ENCODE assay signal across 26 cellular contexts in the genomic region with DNA sequence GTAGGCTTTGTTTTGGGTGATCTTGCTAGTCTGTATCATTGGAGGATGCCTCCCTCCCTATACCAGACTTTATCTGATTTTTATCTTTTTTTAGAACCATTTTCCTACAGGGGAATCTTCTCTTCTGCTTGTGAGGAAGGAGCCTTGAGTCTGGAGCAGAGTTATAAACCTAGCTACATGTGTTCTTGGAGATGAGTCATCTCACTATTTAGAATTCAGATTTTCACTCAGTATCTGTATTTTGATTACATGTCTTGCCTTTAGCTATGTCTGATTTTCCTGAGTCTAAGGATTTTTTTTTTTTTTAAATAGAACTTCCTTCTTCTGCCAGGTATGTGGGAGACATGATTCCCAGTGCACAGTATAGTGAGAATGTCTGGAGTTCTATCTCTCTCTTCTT.
DNase-seq lines count a peak whose midpoint lies in the region; ATAC-seq, FAIRE-seq and TF ChIP-seq lines count a peak whose summit lies in the region.
"Had no signal": no experiment of that assay in that cellular context is flagged by ENCODE, and none has a peak within 500 bp of the region (broad histone marks: within the 10 kb centered on the region; RNA-seq: fewer than 3 reads in every experiment).

No MANE protein-coding gene starts in this region.

- FAIRE-seq in bronchial epithelial cell (lab: Jason Lieb, UNC): no peak

- no peak for TF ChIP-seq CTCF in bronchial epithelial cell (IDR thresholded peaks at IDR 0.05; ENCODE audit: insufficient read depth, low read length, severe bottlenecking)
- TF ChIP-seq CTCF in mesothelial cell of epicardium (IDR thresholded peaks at IDR 0.05; ENCODE audit: unreplicated experiment): no peak
- TF ChIP-seq CTCF in right lobe of liver (IDR thresholded peaks at IDR 0.05): no peak

- no peaks in the 10 kb centered on the region for H3K27me3 ChIP-seq in bronchial epithelial cell (ENCODE audit: control insufficient read depth, insufficient read depth, low read length)
- H3K27me3 ChIP-seq in right lobe of liver: no peaks in the 10 kb centered on the region
- H3K27me3 ChIP-seq: Peyer's patch had no signal

- peaks cover 6% of the 10 kb centered on the region for H3K4me1 Mint-ChIP-seq in mesothelial cell of epicardium
- H3K4me1 Mint-ChIP-seq: CD4-positive, alpha-beta memory T cell had no signal

- DNase-seq in bronchial epithelial cell (ENCODE audit: low read depth) (peak; percentile 13), mesothelial cell of epicardium (ENCODE audit: low spot score in 2 of 2, unreplicated experiment in 2 of 2) (no peak), SIG-M5 (lab: John Stamatoyannopoulos, UW) (no peak), right lobe of liver (no peak), iPS-NIHi11 (ENCODE audit: low spot score) (no peak)
- DNase-seq: C1 segment of cervical spinal cord; CD4-positive, alpha-beta memory T cell; COR-L47; DMS53; GM23248; HCEC 1CT; Kasumi-1; MV-4-11; NCI-H1105; NCI-H1436 treated with DMSO at 0.1 percent for 48 hours; NCI-H187 treated with DMSO at 0.1 percent for 48 hours; NCI-H2171 treated with DMSO at 0.1 percent for 48 hours; NCI-H345; NCI-H510A treated with DMSO at 0.1 percent for 48 hours; NCI-H748 treated with DMSO at 0.1 percent for 48 hours; Peyer's patch; SHP77 treated with DMSO at 0.1 percent for 48 hours had no signal

- H3K27me3 Mint-ChIP-seq in mesothelial cell of epicardium (ENCODE audit: low read depth): no peaks in the 10 kb centered on the region
- H3K27me3 Mint-ChIP-seq: CD4-positive, alpha-beta memory T cell had no signal

- no peaks in the 10 kb centered on the region for H3K36me3 Mint-ChIP-seq in mesothelial cell of epicardium
- H3K36me3 Mint-ChIP-seq: CD4-positive, alpha-beta memory T cell had no signal

- no peak overlapping the region for H3K4me3 Mint-ChIP-seq in mesothelial cell of epicardium
- H3K4me3 Mint-ChIP-seq: CD4-positive, alpha-beta memory T cell had no signal

- H3K4me3 ChIP-seq in bronchial epithelial cell (ENCODE audit: low read depth, low read length) (no peak overlapping the region), right lobe of liver (no peak overlapping the region)
- H3K4me3 ChIP-seq: GM23248, Peyer's patch, SK-N-MC had no signal

- no peaks in the 10 kb centered on the region for H3K9me3 ChIP-seq in right lobe of liver
- H3K9me3 ChIP-seq: Peyer's patch had no signal

- H3K27ac ChIP-seq in right lobe of liver: no peak overlapping the region
- H3K27ac ChIP-seq: GM23248, HL-60, Peyer's patch, SK-N-MC had no signal

- no peaks in the 10 kb centered on the region for H3K36me3 ChIP-seq in bronchial epithelial cell (ENCODE audit: control insufficient read depth, insufficient read depth, low read length)
- no peaks in the 10 kb centered on the region for H3K36me3 ChIP-seq in right lobe of liver
- H3K36me3 ChIP-seq: Peyer's patch had no signal

- no peak for TF ChIP-seq POLR2A in right lobe of liver (IDR thresholded peaks at IDR 0.05)

- intact Hi-C loops in right lobe of liver (cut with DNase I): no loop called here

- ATAC-seq in HG02870 (IDR thresholded peaks at IDR 0.05; ENCODE audit: unreplicated experiment) (peak; percentile 63), right lobe of liver (no peak), GM19455 (IDR thresholded peaks at IDR 0.05; ENCODE audit: unreplicated experiment) (no peak)

- peaks cover 10% of the 10 kb centered on the region for H3K9me3 Mint-ChIP-seq in mesothelial cell of epicardium

- peak overlapping the region; percentile 13 for H3K27ac Mint-ChIP-seq in mesothelial cell of epicardium
- H3K27ac Mint-ChIP-seq: CD4-positive, alpha-beta memory T cell had no signal

- no peaks in the 10 kb centered on the region for H3K4me1 ChIP-seq in right lobe of liver
- H3K4me1 ChIP-seq: Peyer's patch had no signal
